16 cellular contexts compared by ENCODE assay signal in genomic region chr5:154042751-154043150, GRCh38. TPM values are rescaled to one million over a fixed set of nuclear protein-coding genes. Genes with fewer than 3 reads are reported as not detected.
DNase-seq lines count a peak whose midpoint lies in the region; ATAC-seq and TF ChIP-seq lines count a peak whose summit lies in the region.
"Had no signal": no experiment of that assay in that cellular context is flagged by ENCODE, and none has a peak within 500 bp of the region (broad histone marks: within the 10 kb centered on the region; RNA-seq: fewer than 3 reads in every experiment).

No MANE protein-coding gene starts in this region.

- TF ChIP-seq CTCF in cardiac fibroblast (IDR thresholded peaks at IDR 0.05; ENCODE audit: low read depth, low read length) = no peak

- ATAC-seq in HG03521 (IDR thresholded peaks at IDR 0.05; ENCODE audit: unreplicated experiment) = no peak
- no peak for ATAC-seq in left lobe of liver
- ATAC-seq: stimulated activated naive CD8-positive, alpha-beta T cell treated with anti-CD3 and anti-CD28 coated beads, Interleukin-15, amount 100 ng/mL, for 72 hours had no signal

- no peak overlapping the region for H3K4me3 ChIP-seq in cardiac fibroblast (replicated peaks in 1 of 2; ENCODE audit: low read depth in 2 of 2, low read length in 2 of 2)
- H3K4me3 ChIP-seq: ascending aorta, upper lobe of left lung had no signal

- peak; percentile 44 to 49 for DNase-seq in AML-193 (lab: John Stamatoyannopoulos, UW)
- DNase-seq in GM04503 (ENCODE audit: low read depth) = peak; percentile 1
- peak; percentile 57 to 65 for DNase-seq in cardiac fibroblast (ENCODE audit: low read depth in 2 of 2)
- peak; percentile 12 for DNase-seq in iris pigment epithelial cell (ENCODE audit: low read depth)
- no peak for DNase-seq in left lobe of liver (ENCODE audit: low spot score)
- no peak for DNase-seq in stimulated activated CD4-positive, alpha-beta T cell treated with anti-CD3 and anti-CD28 coated beads, Interleukin-15, amount 100 ng/mL, for 24 hours
- DNase-seq in SKM-1 (lab: John Stamatoyannopoulos, UW; ENCODE audit: unreplicated experiment) = no peak
- DNase-seq: activated CD4-positive, alpha-beta T cell treated with anti-CD3 and anti-CD28 coated beads, Interleukin-2, amount 50 U/mL, for 4 hours; activated naive CD4-positive, alpha-beta T cell treated with Interleukin-2 at 50 U/mL for 16 hours; glutamatergic neuron; naive B cell; NCI-H524; stimulated activated naive CD8-positive, alpha-beta T cell treated with anti-CD3 and anti-CD28 coated beads, Interleukin-15, amount 100 ng/mL, for 72 hours; upper lobe of left lung had no signal

RNA-seq across cellular contexts. Expression of gene MFAP3, which starts 4.0 kb away (rescaled TPM):
- total RNA-seq in left lobe of liver = 11.5 TPM

RNA-seq across cellular contexts. Expression of gene FAM114A2, which starts 4.0 kb away (rescaled TPM):
- 17.2 TPM for total RNA-seq in left lobe of liver

Comparison
In these comparisons a context has a peak if more than half of its experiments do, and no peak if none do; other contexts are left out.
1. DNase-seq: peak in AML-193 (2 of 2), GM04503 (single experiment), cardiac fibroblast (2 of 2) and iris pigment epithelial cell (single experiment); none in left lobe of liver (single experiment), stimulated activated CD4-positive, alpha-beta T cell treated with anti-CD3 and anti-CD28 coated beads, Interleukin-15, amount 100 ng/mL, for 24 hours (single experiment) and SKM-1 (single experiment).